Comparison of ENCODE assay signal across 12 cellular contexts in the genomic region with DNA sequence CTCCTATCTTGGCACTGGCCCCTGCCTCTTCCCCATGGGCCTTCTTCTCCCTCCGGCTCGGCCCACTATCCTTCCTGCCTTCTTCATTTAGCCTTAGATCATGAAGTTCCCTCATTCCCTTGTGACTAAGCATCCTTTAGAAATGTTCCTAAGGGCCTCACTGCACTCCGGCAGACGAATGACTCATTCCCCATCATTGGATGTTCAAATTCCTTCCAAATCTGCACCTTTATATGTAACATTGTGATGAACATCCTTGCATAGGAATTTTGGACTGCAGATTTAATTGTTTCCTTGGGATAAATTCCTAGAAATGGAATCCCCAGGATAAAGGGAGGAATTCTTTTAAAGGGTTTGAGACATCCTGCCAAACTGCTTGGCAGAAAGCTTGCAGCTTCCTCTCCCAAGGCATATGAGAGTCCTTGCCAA. TPM values are rescaled to one million over a fixed set of nuclear protein-coding genes. Genes with fewer than 3 reads are reported as not detected.
DNase-seq lines count a peak whose midpoint lies in the region; ATAC-seq and TF ChIP-seq lines count a peak whose summit lies in the region.
"Had no signal": no experiment of that assay in that cellular context is flagged by ENCODE, and none has a peak within 500 bp of the region (broad histone marks: within the 10 kb centered on the region; RNA-seq: fewer than 3 reads in every experiment).

No MANE protein-coding gene starts in this region.

- WGBS in upper lobe of left lung, 2 donors = 46 to 68% methylated on average over 4 of the region's 4 CpGs

- TF ChIP-seq EP300 in upper lobe of left lung (IDR thresholded peaks at IDR 0.05) = no peak

- ATAC-seq in upper lobe of left lung (ENCODE audit: low FRiP score in 2 of 2) (no peak), HG03097 (IDR thresholded peaks at IDR 0.05; ENCODE audit: low FRiP score, unreplicated experiment) (no peak)

- no peaks in the 10 kb centered on the region for H3K27me3 ChIP-seq in upper lobe of left lung
- H3K27me3 ChIP-seq: BE2C, cardiac muscle cell, transverse colon had no signal

- peaks cover 4 to 20% (median 17%) of the 10 kb centered on the region in 4 donors for H3K4me1 ChIP-seq in upper lobe of left lung
- H3K4me1 ChIP-seq: BE2C, transverse colon had no signal

- peak; percentile 67 for DNase-seq in 8988T
- peak; percentile 66 for DNase-seq in H4 (ENCODE audit: low spot score)
- peak; percentile 59 for DNase-seq in astrocyte of the cerebellum (ENCODE audit: low read depth)
- peak; percentile 23 for DNase-seq in hepatic stellate cell (ENCODE audit: low spot score)
- no peak for DNase-seq in NCI-H510A treated with DMSO at 0.1 percent for 48 hours (lab: John Stamatoyannopoulos, UW)
- no peak for DNase-seq in upper lobe of left lung
- DNase-seq in activated effector memory CD4-positive, alpha-beta T cell treated with Interleukin-2 at 50 U/mL for 16 hours = no peak
- DNase-seq: BE2C, KBM-7, transverse colon had no signal

- no peaks in the 10 kb centered on the region for H3K9me3 ChIP-seq in upper lobe of left lung
- H3K9me3 ChIP-seq: BE2C, transverse colon had no signal

- no peak overlapping the region for H3K27ac ChIP-seq in upper lobe of left lung
- H3K27ac ChIP-seq: cardiac muscle cell, transverse colon had no signal

- TF ChIP-seq POLR2A in upper lobe of left lung (IDR thresholded peaks at IDR 0.05) = no peak

- no peaks in the 10 kb centered on the region for H3K36me3 ChIP-seq in upper lobe of left lung
- H3K36me3 ChIP-seq: BE2C, cardiac muscle cell, transverse colon had no signal

- in situ Hi-C loops in astrocyte of the cerebellum (cut with HindIII; ENCODE audit: low sequenced_read_pairs) = no loop called here

- TF ChIP-seq CTCF in astrocyte of the cerebellum (IDR thresholded peaks at IDR 0.05; ENCODE audit: low read depth, low read length, missing control alignments) (no peak), upper lobe of left lung (IDR thresholded peaks at IDR 0.05) (no peak)

- H3K4me3 ChIP-seq in astrocyte of the cerebellum (ENCODE audit: low read depth, low read length) (no peak overlapping the region), upper lobe of left lung (no peak overlapping the region)
- H3K4me3 ChIP-seq: cardiac muscle cell, transverse colon had no signal

RNA-seq across cellular contexts. Expression of a gene that starts 19.0 kb away (rescaled TPM):
- total RNA-seq in H4 (2014; rRNA removed; shearing (Covaris generic)) = 0.08 TPM in 1 of 2 replicates, not detected in the other
- 10 to 100 TPM; 14.6 to 33.4 (median 20.2) TPM for total RNA-seq in upper lobe of left lung

Comparison
In these comparisons a context has a peak if more than half of its experiments do, and no peak if none do; other contexts are left out.
1. DNase-seq: peak in 8988T (single experiment), H4 (single experiment), astrocyte of the cerebellum (single experiment) and hepatic stellate cell (single experiment); none in NCI-H510A treated with DMSO at 0.1 percent for 48 hours (single experiment), upper lobe of left lung (0 of 2) and activated effector memory CD4-positive, alpha-beta T cell treated with Interleukin-2 at 50 U/mL for 16 hours (single experiment).
2. RNA of a gene that starts 19.0 kb away (total RNA-seq): 14.6 to 33.4 TPM in upper lobe of left lung; 0.08 TPM in H4; every median in the first group is over 10 times any median in the second.